1 cellular context compared by ENCODE assay signal in genomic region chr22:50701428-50702154, GRCh38.
A peak's percentile ranks its signal among the peaks of the same experiment; 100 is the strongest.
TF ChIP-seq lines count a peak whose summit lies in the region.

No MANE protein-coding gene starts in this region.

TF ChIP-seq in HepG2, 621 proteins besides CTCF, POLR2A, EP300 and RAD21:
- TF ChIP-seq ZBTB38 (CRISPR knock-in tag; IDR thresholded peaks at IDR 0.05) (peak; percentile 31; the same call in 1 of the 2 replicates), BCLAF1 (IDR thresholded peaks at IDR 0.05) (no peak)
